7 cellular contexts compared by ENCODE assay signal in the genomic region with DNA sequence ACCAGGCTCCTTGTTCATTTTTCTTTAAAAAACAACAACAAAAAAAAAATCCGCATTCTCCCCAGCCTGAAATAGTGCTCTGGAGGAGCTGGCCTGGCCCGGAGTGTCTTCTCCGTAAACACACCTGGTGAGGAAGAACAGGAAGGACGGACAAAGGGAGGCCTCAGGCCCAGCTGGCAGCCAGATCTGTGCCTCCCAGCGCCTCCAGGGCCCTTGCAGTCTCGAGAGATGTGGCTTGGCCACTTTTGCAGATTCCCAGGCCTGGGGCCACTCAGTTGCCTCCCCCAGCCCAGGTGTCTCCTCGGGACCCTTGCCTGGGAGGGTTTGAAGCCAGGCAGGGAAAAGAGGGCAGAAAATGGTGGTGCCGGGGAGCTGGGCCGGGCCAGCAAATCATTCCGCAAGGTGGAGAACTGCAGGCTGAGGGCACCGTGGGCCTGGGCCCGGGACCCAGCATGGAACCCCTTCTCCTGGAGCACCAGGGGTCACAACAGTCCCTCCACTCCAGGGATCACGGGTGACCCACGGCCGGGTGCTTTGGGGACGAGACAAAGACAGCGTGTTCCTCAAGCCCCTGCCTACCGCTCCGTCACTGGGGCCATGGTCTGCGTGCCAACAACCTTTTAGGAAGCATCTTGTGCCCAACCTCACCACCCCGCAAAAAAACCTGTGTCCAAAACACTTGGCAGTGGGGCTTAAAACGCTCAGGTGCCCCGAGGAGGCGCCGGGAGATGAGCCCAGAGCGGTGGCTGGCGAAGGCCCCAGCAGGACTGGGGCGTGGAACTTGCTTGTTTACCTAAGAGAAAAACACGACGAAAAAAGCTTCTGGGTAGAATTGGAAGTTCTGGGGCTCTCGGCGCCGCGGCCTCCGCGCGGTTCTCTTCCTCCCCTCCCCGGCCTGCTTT.
DNase-seq lines count a peak whose midpoint lies in the region; ATAC-seq and TF ChIP-seq lines count a peak whose summit lies in the region.

No MANE protein-coding gene starts in this region.

- H3K36me3 ChIP-seq in muscle layer of colon (ENCODE audit: insufficient read depth, low read length): no peaks in the 10 kb centered on the region
- no peaks in the 10 kb centered on the region for H3K36me3 ChIP-seq in uterus

- H3K4me1 ChIP-seq in muscle layer of colon (ENCODE audit: insufficient read depth, low read length): peaks cover 41% of the 10 kb centered on the region
- H3K4me1 ChIP-seq in uterus: no peaks in the 10 kb centered on the region

- intact Hi-C loops in uterus (cut with DNase I; ENCODE audit: low total_unique reads): no loop called here

- H3K9me3 ChIP-seq in muscle layer of colon (ENCODE audit: low read length): no peaks in the 10 kb centered on the region
- H3K9me3 ChIP-seq in uterus: no peaks in the 10 kb centered on the region

- peak overlapping the region; percentile 71 for H3K27ac Mint-ChIP-seq in T-helper 2 cell treated with Interferon-gamma antibody and Interleukin-4, amounts not matched to agents 5 μg/mL and 100 μg/mL, for 36 hours

- TF ChIP-seq CTCF in HL-60 (IDR thresholded peaks at IDR 0.05; ENCODE audit: insufficient read depth, low read length) (no peak), epithelial cell of esophagus (IDR thresholded peaks at IDR 0.05; ENCODE audit: insufficient read depth, low read depth, low read length, missing control alignments) (no peak), uterus (IDR thresholded peaks at IDR 0.05) (no peak)

- peaks cover 10% of the 10 kb centered on the region for H3K4me1 Mint-ChIP-seq in T-helper 2 cell treated with Interferon-gamma antibody and Interleukin-4, amounts not matched to agents 5 μg/mL and 100 μg/mL, for 36 hours (ENCODE audit: low read depth)

- H3K4me3 ChIP-seq in HL-60 (replicated peaks; ENCODE audit: insufficient read depth, low read length) (peak overlapping the region; percentile 19; the same call in 1 of the 2 replicates), epithelial cell of esophagus (ENCODE audit: low read length) (peak overlapping the region; percentile 54), muscle layer of colon (ENCODE audit: low read depth in 1 of 2, low read length in 2 of 2) (peak overlapping the region; percentile 84 to 87), uterus (peak overlapping the region; percentile 49 to 53)

- H3K36me3 Mint-ChIP-seq in T-helper 2 cell treated with Interferon-gamma antibody and Interleukin-4, amounts not matched to agents 5 μg/mL and 100 μg/mL, for 36 hours (ENCODE audit: low read depth): no peaks in the 10 kb centered on the region

- H3K27me3 ChIP-seq in HL-60 (ENCODE audit: insufficient read depth, poor library complexity, severe bottlenecking): peaks cover 9% of the 10 kb centered on the region
- H3K27me3 ChIP-seq in muscle layer of colon (ENCODE audit: control insufficient read depth in 1 of 2, insufficient read depth in 2 of 2, low read length in 2 of 2): no peaks in the 10 kb centered on the region
- no peaks in the 10 kb centered on the region for H3K27me3 ChIP-seq in uterus

- peak overlapping the region; percentile 80 for H3K4me3 Mint-ChIP-seq in T-helper 2 cell treated with Interferon-gamma antibody and Interleukin-4, amounts not matched to agents 5 μg/mL and 100 μg/mL, for 36 hours

- no peaks in the 10 kb centered on the region for H3K9me3 Mint-ChIP-seq in T-helper 2 cell treated with Interferon-gamma antibody and Interleukin-4, amounts not matched to agents 5 μg/mL and 100 μg/mL, for 36 hours

- H3K9ac ChIP-seq in muscle layer of colon (ENCODE audit: low read length): peak overlapping the region; percentile 95

- peak; percentile 28 to 36 for TF ChIP-seq POLR2A in uterus (IDR thresholded peaks at IDR 0.05)

- H3K27ac ChIP-seq in HL-60 (replicated peaks) (no peak overlapping the region), muscle layer of colon (ENCODE audit: low read depth, low read length) (peak overlapping the region; percentile 99), uterus (peak overlapping the region; percentile 94 to 99)

- no peak for ATAC-seq in HG02981 (IDR thresholded peaks at IDR 0.05; ENCODE audit: unreplicated experiment)

- DNase-seq in HL-60 (ENCODE audit: low read depth in 1 of 2, low spot score in 1 of 2) (no peak), epithelial cell of esophagus (ENCODE audit: low read depth) (peak; percentile 61), uterus (peak; percentile 57 to 63), NCI-H446 treated with DMSO at 0.1 percent for 48 hours (lab: John Stamatoyannopoulos, UW) (no peak)
- no peak for DNase-seq in T-helper 2 cell treated with Interferon-gamma antibody and Interleukin-4, amounts not matched to agents 5 μg/mL and 100 μg/mL, for 36 hours (ENCODE audit: low spot score)

- peaks cover 2% of the 10 kb centered on the region for H3K27me3 Mint-ChIP-seq in T-helper 2 cell treated with Interferon-gamma antibody and Interleukin-4, amounts not matched to agents 5 μg/mL and 100 μg/mL, for 36 hours (ENCODE audit: low read depth)

Comparison
In these comparisons a context has a peak if more than half of its experiments do, and no peak if none do; other contexts are left out.
1. DNase-seq: peak in epithelial cell of esophagus (single experiment) and uterus (2 of 2); none in HL-60 (0 of 2), T-helper 2 cell treated with Interferon-gamma antibody and Interleukin-4, amounts not matched to agents 5 μg/mL and 100 μg/mL, for 36 hours (single experiment) and NCI-H446 treated with DMSO at 0.1 percent for 48 hours (single experiment).
2. H3K4me3 ChIP-seq: peak in every context shown above with its lines; median percentile 86 in muscle layer of colon; 54 in epithelial cell of esophagus; 51 in uterus; 19 in HL-60.